ENCODE assay signal across 24 cellular contexts in genomic region chr11:119441898-119442243, GRCh38.
"Had no signal": no experiment of that assay in that cellular context is flagged by ENCODE, and none has a peak within 500 bp of the region (broad histone marks: within the 10 kb centered on the region; RNA-seq: fewer than 3 reads in every experiment).

No MANE protein-coding gene starts in this region.

- H3K4me2 ChIP-seq: KMS-11 had no signal

- H3K4me3 ChIP-seq: cardiac muscle cell, SK-N-MC had no signal

- H3K27me3 ChIP-seq: cardiac muscle cell had no signal

- ATAC-seq: Panc1, Right ventricle myocardium inferior, T-cell had no signal

- H3K27ac ChIP-seq: cardiac muscle cell, KMS-11, SK-N-MC, WERI-Rb-1 had no signal

- FAIRE-seq: astrocyte had no signal

- DNase-seq: activated CD4-positive, alpha-beta T cell treated with anti-CD3 and anti-CD28 coated beads for 4 hours; activated CD8-positive, alpha-beta T cell treated with anti-CD3 and anti-CD28 coated beads for 36 hours; activated gamma-delta T cell; activated naive CD4-positive, alpha-beta T cell treated with anti-CD3 and anti-CD28 coated beads for 36 hours; activated T-cell treated with anti-CD3 and anti-CD28 coated beads, Interleukin-2, amount 50 U/mL, for 4 hours; amygdala; NCI-H1105 treated with DMSO at 0.1 percent for 48 hours; NCI-H1436 treated with DMSO at 0.1 percent for 48 hours; NCI-H187; NCI-H2081 treated with DMSO at 0.1 percent for 48 hours; NCI-H2227 treated with DMSO at 0.1 percent for 48 hours; NCI-H446 treated with DMSO at 0.1 percent for 48 hours; NCI-H524 treated with DMSO at 0.1 percent for 48 hours; NCI-H748 treated with DMSO at 0.1 percent for 48 hours; RPMI8226; T-cell; T1000 had no signal

- H3K9ac ChIP-seq: KMS-11 had no signal

- H3K36me3 ChIP-seq: cardiac muscle cell, WERI-Rb-1 had no signal
